In genomic region chr2:96533292-96534073, GRCh38 we compare ENCODE assay signal across 8 cellular contexts. TPM values are rescaled to one million over a fixed set of nuclear protein-coding genes. Genes with fewer than 3 reads are reported as not detected.
DNase-seq lines count a peak whose midpoint lies in the region; ATAC-seq and TF ChIP-seq lines count a peak whose summit lies in the region.

No MANE protein-coding gene starts in this region.

- no peak overlapping the region for H3K4me3 ChIP-seq in MM.1S (ENCODE audit: low read length)

- H4K20me1 ChIP-seq in MM.1S (ENCODE audit: insufficient read depth, low read length), result peaks cover 7% of the 10 kb centered on the region; the same call in 1 of the 2 replicates

- peaks cover 40% of the 10 kb centered on the region for H3K79me2 ChIP-seq in MM.1S (ENCODE audit: low read length)

- H3K9ac ChIP-seq in MM.1S (ENCODE audit: low read length), result no peak overlapping the region

- H3K27me3 ChIP-seq in MM.1S (replicated peaks; ENCODE audit: insufficient read depth, low read length), result no peaks in the 10 kb centered on the region

- H2AFZ ChIP-seq in MM.1S (ENCODE audit: low read length), result no peak overlapping the region

- peak overlapping the region; percentile 70 for H3K27ac Mint-ChIP-seq in stimulated activated naive CD8-positive, alpha-beta T cell treated with anti-CD3 and anti-CD28 coated beads, Interleukin-15, Interleukin-2, amounts not matched to agents 100 ng/mL and 50 ng/mL, for 24 hours
- H3K27ac Mint-ChIP-seq in chondrocyte (ENCODE audit: unreplicated experiment), result peak overlapping the region; percentile 98

- no peaks in the 10 kb centered on the region for H3K9me3 ChIP-seq in MM.1S (replicated peaks; ENCODE audit: insufficient read depth, low read length)

- no peak overlapping the region for H3K4me2 ChIP-seq in MM.1S (ENCODE audit: low read depth, low read length)

- H3K27ac ChIP-seq in MM.1S (ENCODE audit: low read length), result no peak overlapping the region

- H3F3A ChIP-seq in MM.1S (ENCODE audit: insufficient read depth, low read length), result peaks cover 66% of the 10 kb centered on the region

- H3K4me3 Mint-ChIP-seq in stimulated activated naive CD8-positive, alpha-beta T cell treated with anti-CD3 and anti-CD28 coated beads, Interleukin-15, Interleukin-2, amounts not matched to agents 100 ng/mL and 50 ng/mL, for 24 hours, result no peak overlapping the region
- H3K4me3 Mint-ChIP-seq in chondrocyte (ENCODE audit: unreplicated experiment), result peak overlapping the region; percentile 3

- no peaks in the 10 kb centered on the region for H3K27me3 Mint-ChIP-seq in stimulated activated naive CD8-positive, alpha-beta T cell treated with anti-CD3 and anti-CD28 coated beads, Interleukin-15, Interleukin-2, amounts not matched to agents 100 ng/mL and 50 ng/mL, for 24 hours
- H3K27me3 Mint-ChIP-seq in chondrocyte (ENCODE audit: low read depth), result no peaks in the 10 kb centered on the region

- H3K9me3 Mint-ChIP-seq in stimulated activated naive CD8-positive, alpha-beta T cell treated with anti-CD3 and anti-CD28 coated beads, Interleukin-15, Interleukin-2, amounts not matched to agents 100 ng/mL and 50 ng/mL, for 24 hours, result no peaks in the 10 kb centered on the region
- no peaks in the 10 kb centered on the region for H3K9me3 Mint-ChIP-seq in chondrocyte (ENCODE audit: low read depth)

- peaks cover 3% of the 10 kb centered on the region for H3K36me3 Mint-ChIP-seq in stimulated activated naive CD8-positive, alpha-beta T cell treated with anti-CD3 and anti-CD28 coated beads, Interleukin-15, Interleukin-2, amounts not matched to agents 100 ng/mL and 50 ng/mL, for 24 hours (ENCODE audit: low read depth)
- H3K36me3 Mint-ChIP-seq in chondrocyte (ENCODE audit: low read depth), result no peaks in the 10 kb centered on the region

- H3K4me1 ChIP-seq in MM.1S (ENCODE audit: low read length), result peaks cover 64% of the 10 kb centered on the region

- H3K36me3 ChIP-seq in MM.1S (replicated peaks; ENCODE audit: insufficient read depth, low read length), result 0 out of 2 replicates have a peak, but pooled peaks cover 4% of the 10 kb centered on the region

- TF ChIP-seq CTCF in chondrocyte (IDR thresholded peaks at IDR 0.05) (no peak), MM.1S (IDR thresholded peaks at IDR 0.05; ENCODE audit: low read length) (no peak)

- H3K4me1 Mint-ChIP-seq in stimulated activated naive CD8-positive, alpha-beta T cell treated with anti-CD3 and anti-CD28 coated beads, Interleukin-15, Interleukin-2, amounts not matched to agents 100 ng/mL and 50 ng/mL, for 24 hours (ENCODE audit: low read depth), result peaks cover 70% of the 10 kb centered on the region
- peaks cover 63% of the 10 kb centered on the region for H3K4me1 Mint-ChIP-seq in chondrocyte (ENCODE audit: low read depth)

- no peaks in the 10 kb centered on the region for H3K9me2 ChIP-seq in MM.1S (replicated peaks; ENCODE audit: insufficient read depth, low read length)

- DNase-seq in stimulated activated naive CD8-positive, alpha-beta T cell treated with anti-CD3 and anti-CD28 coated beads, Interleukin-15, Interleukin-2, amounts not matched to agents 100 U/mL and 50 U/mL, for 24 hours, result no peak
- DNase-seq in chondrocyte (ENCODE audit: low spot score) (no peak), mucosa of gallbladder (ENCODE audit: low spot score) (peak; percentile 69), MM.1S (no peak), HPDE6-E6E7 (ENCODE audit: extremely low spot score) (no peak)
- no peak for DNase-seq in activated CD4-positive, alpha-beta T cell treated with anti-CD3 and anti-CD28 coated beads for 4 hours

- ATAC-seq in stimulated activated naive CD8-positive, alpha-beta T cell treated with anti-CD3 and anti-CD28 coated beads, Interleukin-15, Interleukin-2, amounts not matched to agents 100 U/mL and 50 U/mL, for 24 hours, result no peak
- ATAC-seq in HG03469 (IDR thresholded peaks at IDR 0.05; ENCODE audit: unreplicated experiment), result no peak

RNA-seq across cellular contexts. Expression of gene ARID5A, which starts 3.1 kb away (rescaled TPM):
- total RNA-seq in chondrocyte, result 7.5 to 14.4 TPM (median 12.9 TPM) in 3 replicates
- total RNA-seq in mucosa of gallbladder, result 30.2 TPM

RNA-seq across cellular contexts. Expression of gene NEURL3, which starts 28.3 kb away (rescaled TPM):
- not detected in 3 replicates for total RNA-seq in chondrocyte
- 3.7 TPM for total RNA-seq in mucosa of gallbladder
